Comparison of ENCODE assay signal across 8 cellular contexts in the genomic region with DNA sequence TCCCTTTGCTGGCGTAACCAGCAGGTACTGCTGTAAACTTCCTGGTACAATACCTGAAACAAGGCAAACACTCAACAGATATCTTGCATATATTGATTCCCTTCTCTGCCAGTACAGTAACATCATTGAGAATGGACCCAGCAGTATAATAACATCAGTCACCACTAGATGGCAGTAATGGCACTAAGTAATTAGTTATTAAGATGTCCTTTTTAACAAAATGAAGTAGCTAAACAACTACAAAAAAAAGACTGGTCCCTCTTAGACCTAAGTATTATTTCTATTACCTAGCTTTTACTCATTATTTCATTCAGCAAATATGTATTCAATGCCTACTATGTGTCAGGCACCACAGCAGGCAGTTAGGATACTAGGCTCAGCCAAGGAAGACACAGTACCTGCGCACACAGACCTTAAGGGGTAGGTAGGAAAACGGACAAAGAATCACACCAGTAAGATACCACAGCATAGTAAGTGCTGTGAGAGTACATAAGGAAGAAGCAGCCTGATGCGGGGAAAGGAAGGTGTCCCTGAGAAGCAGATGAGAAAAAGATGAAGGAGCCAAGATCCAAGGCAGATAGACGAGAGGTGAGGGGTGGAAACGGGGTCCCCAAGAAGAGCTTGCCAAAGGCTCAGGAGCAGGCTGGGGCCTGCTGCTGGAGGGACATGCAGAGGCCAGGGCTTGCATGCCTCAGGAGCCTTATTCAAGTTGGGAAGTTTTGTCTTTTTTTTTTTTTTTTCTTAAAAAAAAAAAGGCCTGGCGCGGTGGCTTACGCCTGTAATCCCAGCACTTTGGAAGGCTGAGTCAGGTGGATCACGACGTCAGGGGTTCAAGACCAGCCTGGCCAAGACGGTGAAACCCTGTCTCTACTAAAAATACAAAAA.
DNase-seq lines count a peak whose midpoint lies in the region; ATAC-seq lines count a peak whose summit lies in the region.

No MANE protein-coding gene starts in this region.

- no peaks in the 10 kb centered on the region for H3K9me3 Mint-ChIP-seq in activated T-cell treated with anti-CD3 and anti-CD28 coated beads, Interleukin-2, amount 50 U/mL, for 72 hours

- peaks cover 17% of the 10 kb centered on the region for H3K4me1 Mint-ChIP-seq in activated T-cell treated with anti-CD3 and anti-CD28 coated beads, Interleukin-2, amount 50 U/mL, for 72 hours (ENCODE audit: low read depth)

- peak overlapping the region; percentile 95 for H3K27ac Mint-ChIP-seq in activated T-cell treated with anti-CD3 and anti-CD28 coated beads, Interleukin-2, amount 50 U/mL, for 72 hours

- DNase-seq in COLO829 (ENCODE audit: low spot score) (peak; percentile 76), NCI-H345 treated with DMSO at 0.1 percent for 48 hours (lab: John Stamatoyannopoulos, UW; ENCODE audit: unreplicated experiment) (peak; percentile 50), germinal center (ENCODE audit: low spot score) (peak; percentile 55), pons (ENCODE audit: low spot score) (peak; percentile 90)
- peak; percentile 29 to 57 for DNase-seq in activated T-cell treated with anti-CD3 and anti-CD28 coated beads, Interleukin-2, amount 50 U/mL, for 72 hours
- DNase-seq in activated CD8-positive, alpha-beta memory T cell treated with anti-CD3 and anti-CD28 coated beads, Interleukin-2, amount 50 U/mL, for 48 hours, result no peak

- peaks cover 0 to 1% of the 10 kb centered on the region in 2 donors for H3K36me3 Mint-ChIP-seq in activated T-cell treated with anti-CD3 and anti-CD28 coated beads, Interleukin-2, amount 50 U/mL, for 72 hours (ENCODE audit: insufficient read depth in 2 of 2)

- ATAC-seq in GM18861 (IDR thresholded peaks at IDR 0.05; ENCODE audit: unreplicated experiment) (peak; percentile 83), HG03280 (IDR thresholded peaks at IDR 0.05; ENCODE audit: unreplicated experiment) (peak; percentile 84)
- peak; percentile 82 to 83 for ATAC-seq in activated T-cell treated with anti-CD3 and anti-CD28 coated beads, Interleukin-2, amount 50 U/mL, for 72 hours (replicated peaks in 1 of 2)

- H3K27me3 Mint-ChIP-seq in activated T-cell treated with anti-CD3 and anti-CD28 coated beads, Interleukin-2, amount 50 U/mL, for 72 hours (ENCODE audit: low read depth), result no peaks in the 10 kb centered on the region

- no peak overlapping the region for H3K4me3 Mint-ChIP-seq in activated T-cell treated with anti-CD3 and anti-CD28 coated beads, Interleukin-2, amount 50 U/mL, for 72 hours
